Comparison of ENCODE assay signal across 8 cellular contexts in genomic region chr9:33167084-33167948, GRCh38.
DNase-seq lines count a peak whose midpoint lies in the region; ATAC-seq lines count a peak whose summit lies in the region.

A gene with protein sequence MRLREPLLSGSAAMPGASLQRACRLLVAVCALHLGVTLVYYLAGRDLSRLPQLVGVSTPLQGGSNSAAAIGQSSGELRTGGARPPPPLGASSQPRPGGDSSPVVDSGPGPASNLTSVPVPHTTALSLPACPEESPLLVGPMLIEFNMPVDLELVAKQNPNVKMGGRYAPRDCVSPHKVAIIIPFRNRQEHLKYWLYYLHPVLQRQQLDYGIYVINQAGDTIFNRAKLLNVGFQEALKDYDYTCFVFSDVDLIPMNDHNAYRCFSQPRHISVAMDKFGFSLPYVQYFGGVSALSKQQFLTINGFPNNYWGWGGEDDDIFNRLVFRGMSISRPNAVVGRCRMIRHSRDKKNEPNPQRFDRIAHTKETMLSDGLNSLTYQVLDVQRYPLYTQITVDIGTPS (minus strand): TSS chr9:33167336. CDS start chr9:33167169, 167 bp downstream.

- H3K9me3 Mint-ChIP-seq in memory B cell: no peaks in the 10 kb centered on the region

- H3K4me3 ChIP-seq in effector memory CD4-positive, alpha-beta T cell (ENCODE audit: insufficient read depth, low read depth, low read length, poor library complexity, severe bottlenecking): peak within 1 kb of the TSS; percentile 95

- no peaks in the 10 kb centered on the region for H3K36me3 ChIP-seq in effector memory CD4-positive, alpha-beta T cell (ENCODE audit: control insufficient read depth, insufficient read depth, low read length)

- H3K27me3 Mint-ChIP-seq in memory B cell: no peaks in the 10 kb centered on the region

- no peaks in the 10 kb centered on the region for H3K36me3 Mint-ChIP-seq in memory B cell

- ATAC-seq in GM19468 (IDR thresholded peaks at IDR 0.05; ENCODE audit: extremely low read depth, unreplicated experiment) (peak; percentile 27), memory B cell (ENCODE audit: low read depth) (peak; percentile 68)

- H3K4me3 Mint-ChIP-seq in memory B cell: peak within 1 kb of the TSS; percentile 97

- H3K27ac Mint-ChIP-seq in memory B cell: peak within 1 kb of the TSS; percentile 95

- peak within 1 kb of the TSS; percentile 93 for H3K27ac ChIP-seq in effector memory CD4-positive, alpha-beta T cell (ENCODE audit: insufficient read depth, low read length, poor library complexity, severe bottlenecking)

- DNase-seq in COLO668 (lab: John Stamatoyannopoulos, UW; ENCODE audit: unreplicated experiment): peak; percentile 88
- DNase-seq in HS-27A (ENCODE audit: low read depth): peak; percentile 79
- DNase-seq in NOMO-1 treated with DMSO at 0.1 percent for 48 hours (lab: John Stamatoyannopoulos, UW; ENCODE audit: unreplicated experiment): peak; percentile 98
- peak; percentile 92 to 96 for DNase-seq in activated CD8-positive, alpha-beta memory T cell treated with anti-CD3 and anti-CD28 coated beads for 4 hours (ENCODE audit: low read depth in 2 of 2)
- peak; percentile 93 to 97 (median 96) for DNase-seq in effector memory CD4-positive, alpha-beta T cell
- peak; percentile 90 to 92 for DNase-seq in memory B cell (ENCODE audit: low spot score in 2 of 2)
- DNase-seq in stimulated activated CD8-positive, alpha-beta memory T cell treated with anti-CD3 and anti-CD28 coated beads, Interleukin-12 subunit alpha, Interleukin-12 subunit beta, amount 100 ng/mL, for 1 hour (ENCODE audit: low read depth): peak; percentile 93

- peaks cover 43% of the 10 kb centered on the region for H3K4me1 Mint-ChIP-seq in memory B cell

- peaks cover 35% of the 10 kb centered on the region for H3K4me1 ChIP-seq in effector memory CD4-positive, alpha-beta T cell (ENCODE audit: control insufficient read depth, insufficient read depth, low read length, poor library complexity, severe bottlenecking)

- H3K27me3 ChIP-seq in effector memory CD4-positive, alpha-beta T cell (replicated peaks; ENCODE audit: control insufficient read depth, insufficient read depth, low read length, poor library complexity, severe bottlenecking): no peaks in the 10 kb centered on the region

- no peaks in the 10 kb centered on the region for H3K9me3 ChIP-seq in effector memory CD4-positive, alpha-beta T cell (ENCODE audit: control insufficient read depth, low read length)

Comparison
In these comparisons a context has a peak if more than half of its experiments do, and no peak if none do; other contexts are left out.
1. Peak in every context shown above with its lines: DNase-seq, ATAC-seq, H3K4me3 ChIP-seq and H3K27ac ChIP-seq.